Comparison of ENCODE assay signal across 8 cellular contexts in genomic region chr9:97013151-97014132, GRCh38. TPM values are rescaled to one million over a fixed set of nuclear protein-coding genes. Genes with fewer than 3 reads are reported as not detected.
DNase-seq lines count a peak whose midpoint lies in the region; ATAC-seq, FAIRE-seq and TF ChIP-seq lines count a peak whose summit lies in the region.
"Not testable (repeated sequence)": the region's sequence is repeated elsewhere in the genome, so short reads cannot be mapped to it uniquely, and the experiment has no call there.

No MANE protein-coding gene starts in this region.

- FAIRE-seq in GM12892 (lab: Jason Lieb, UNC), result peak; percentile 96

- peaks cover 11% of the 10 kb centered on the region for H3K4me1 Mint-ChIP-seq in T-helper 17 cell

- H3K27ac ChIP-seq in left ventricle myocardium inferior (replicated peaks) (peak overlapping the region; percentile 92), prostate gland (peak overlapping the region; percentile 69 to 74)

- H3K4me3 Mint-ChIP-seq in T-helper 17 cell, result peak overlapping the region; percentile 90

- DNase-seq in GM12892 (ENCODE audit: insufficient read length), result peak; percentile 31
- peak; percentile 32 for DNase-seq in NCI-H1436 treated with DMSO at 0.1 percent for 48 hours (lab: John Stamatoyannopoulos, UW)
- peak; percentile 52 to 76 (median 64) for DNase-seq in T-helper 17 cell
- peak; percentile 10 to 90 (median 65) for DNase-seq in amygdala (lab: John Stamatoyannopoulos, UW)
- DNase-seq in left ventricle myocardium inferior, result peak; percentile 74
- peak; percentile 59 for DNase-seq in prostate gland (ENCODE audit: low spot score)
- peak; percentile 73 for DNase-seq in ureter (ENCODE audit: low spot score)

- not testable (repeated sequence) for TF ChIP-seq CTCF in left ventricle myocardium inferior (IDR thresholded peaks at IDR 0.05; ENCODE audit: borderline replicate concordance); prostate gland (IDR thresholded peaks at IDR 0.05)

- ATAC-seq in HG02852 (IDR thresholded peaks at IDR 0.05; ENCODE audit: unreplicated experiment), result peak; percentile 75
- ATAC-seq in T-helper 17 cell, result peak; percentile 96

- H3K27ac Mint-ChIP-seq in T-helper 17 cell, result peak overlapping the region; percentile 85

- not testable (repeated sequence) for H3K36me3 ChIP-seq in left ventricle myocardium inferior, prostate gland

- not testable (repeated sequence) for H3K27me3 Mint-ChIP-seq in T-helper 17 cell

- TF ChIP-seq POLR2A in GM12892 (IDR thresholded peaks at IDR 0.05; ENCODE audit: low read depth, low read length), result peak; percentile 51; the same call in 1 of the 2 replicates
- peak; percentile 70 for TF ChIP-seq POLR2A in prostate gland (IDR thresholded peaks at IDR 0.05)

- not testable (repeated sequence) for H3K9me3 ChIP-seq in T-helper 17 cell (ENCODE audit: control insufficient read depth, low read length, poor library complexity, severe bottlenecking); left ventricle myocardium inferior (replicated peaks); prostate gland

- not testable (repeated sequence) for H3K36me3 Mint-ChIP-seq in T-helper 17 cell (ENCODE audit: low read depth)

- 1% methylated on average over 49 of the region's 97 CpGs for WGBS in prostate gland

- intact Hi-C loops in left ventricle myocardium inferior (cut with micrococcal nuclease); prostate gland (cut with DNase I): not testable (repeated sequence)

- peaks cover 19% of the 10 kb centered on the region for H3K4me1 ChIP-seq in left ventricle myocardium inferior
- not testable (repeated sequence) for H3K4me1 ChIP-seq in prostate gland (replicated peaks)

- peak overlapping the region; percentile 72 for H3K4me3 ChIP-seq in left ventricle myocardium inferior
- peak overlapping the region; percentile 47 to 55 for H3K4me3 ChIP-seq in prostate gland

- not testable (repeated sequence) for H3K27me3 ChIP-seq in left ventricle myocardium inferior (ENCODE audit: low read depth); prostate gland (replicated peaks; ENCODE audit: insufficient read depth)

RNA-seq across cellular contexts. Expression of gene CTSV, which starts 25.5 kb away (rescaled TPM):
- polyA plus RNA-seq in GM12892 (2012; ENCODE audit: missing spikeins), result 0.21 TPM
- total RNA-seq in T-helper 17 cell, result not detected
- 0.14 TPM for total RNA-seq in left ventricle myocardium inferior
- total RNA-seq in prostate gland, result 100 to 1,000 TPM in 1 of 2 donors, 1 to 10 TPM in 1; 1.3 to 277 TPM
- total RNA-seq in ureter, result not detected

Comparison
In these comparisons a context has a peak if more than half of its experiments do, and no peak if none do; other contexts are left out.
1. Peak in every context shown above with its lines: DNase-seq, ATAC-seq, H3K4me3 ChIP-seq and H3K27ac ChIP-seq.